8 cellular contexts compared by ENCODE assay signal in the genomic region with DNA sequence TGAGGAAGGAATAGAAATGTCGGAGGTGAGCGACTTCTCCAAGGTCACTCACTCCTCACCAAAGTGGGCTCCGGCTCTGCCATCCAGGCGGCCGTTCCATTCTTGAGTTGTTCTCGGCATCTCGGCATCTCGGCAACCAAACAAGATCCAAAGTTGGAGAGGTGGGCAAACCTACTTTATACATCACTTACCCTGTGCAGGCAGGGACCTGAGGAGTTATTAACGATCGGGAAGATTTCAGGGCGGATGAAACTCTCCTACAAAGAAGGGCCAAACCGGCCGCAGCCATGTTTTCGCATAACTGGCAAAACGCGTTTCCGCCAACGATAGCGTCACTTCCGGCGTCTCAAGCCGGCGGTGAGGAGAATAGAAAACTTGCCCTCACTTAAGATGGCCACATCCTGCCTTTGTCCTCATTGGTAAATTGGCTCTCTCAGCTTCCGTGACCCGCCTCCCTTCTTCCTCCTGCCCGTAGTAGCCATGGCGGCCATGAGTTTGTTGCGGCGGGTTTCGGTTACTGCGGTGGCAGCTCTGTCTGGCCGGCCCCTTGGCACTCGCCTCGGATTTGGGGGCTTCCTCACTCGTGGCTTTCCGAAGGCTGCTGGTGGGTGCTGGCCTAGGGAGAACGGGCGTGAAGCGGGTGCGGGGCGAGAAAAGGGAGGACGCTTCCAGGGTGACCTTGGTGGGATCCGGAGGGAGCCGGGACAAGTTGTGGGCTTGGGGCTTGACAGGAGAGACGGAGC. TPM values are rescaled to one million over a fixed set of nuclear protein-coding genes. Genes with fewer than 3 reads are reported as not detected.
A peak's percentile ranks its signal among the peaks of the same experiment; 100 is the strongest.
DNase-seq lines count a peak whose midpoint lies in the region; ATAC-seq and TF ChIP-seq lines count a peak whose summit lies in the region.

Gene MRPL47, minus strand, starts transcription at position 303 of the 743 bp plus-strand sequence. Its CDS starts 14 bp downstream, at position 289.
Gene NDUFB5, plus strand, starts transcription at position 459 of the 743 bp plus-strand sequence. Its CDS starts 22 bp downstream, at position 481.

- no peaks in the 10 kb centered on the region for H3K9me3 ChIP-seq in PC-9 (ENCODE audit: insufficient read depth, low read depth)

- H3K27ac ChIP-seq in PC-9, result peak within 1 kb of the TSS; percentile 76

- DNase-seq in DMS153 (lab: John Stamatoyannopoulos, UW), result peak; percentile 93
- DNase-seq in Jurkat, Clone E6-1 (ENCODE audit: low read depth, low spot score), result peak; percentile 95
- peak; percentile 90 to 95 for DNase-seq in PC-9
- peak; percentile 90 for DNase-seq in activated T-cell treated with anti-CD3 and anti-CD28 coated beads, Interleukin-2, amount 50 U/mL, for 1 hour
- peak; percentile 78 for DNase-seq in epithelial cell of proximal tubule (ENCODE audit: low read depth)
- DNase-seq in mucosa of gallbladder (ENCODE audit: low spot score), result peak; percentile 96
- peak; percentile 82 to 88 for DNase-seq in stimulated activated CD8-positive, alpha-beta memory T cell treated with anti-CD3 and anti-CD28 coated beads, Interleukin-4, amount 100 ng/mL, for 4 hours (ENCODE audit: low read depth in 2 of 2, low spot score in 1 of 2)

- no peaks in the 10 kb centered on the region for H3K27me3 ChIP-seq in PC-9 (ENCODE audit: insufficient read depth, low read depth)

- H3K36me3 ChIP-seq in PC-9 (ENCODE audit: low read depth), result peaks cover 31% of the 10 kb centered on the region

- CTCF ChIA-PET in PC-9 (lab: Charles Lee), result interaction anchor here (0.6 kb wide), 1 partner anchor 1308 kb away, joined by 9 read pairs; the partner anchor contains the start of gene FXR1

- POLR2A ChIA-PET in PC-9 (lab: Charles Lee; ENCODE audit: unreplicated experiment), result interaction anchor here (0.5 to 0.7 kb wide), 3 partner anchors 40 to 287 kb away, joined by 4 to 27 read pairs (median 5); no protein-coding TSS in a partner anchor

- intact Hi-C loops in PC-9 (cut with micrococcal nuclease; ENCODE audit: unreplicated experiment), result loop anchor here (1.0 to 2.0 kb wide), 3 partner anchors 42 to 257 kb away; partner anchors contain the start of genes ACTL6A, MFN1 and USP13

- H2AFZ ChIP-seq in PC-9, result peak within 1 kb of the TSS; percentile 94

- H3K4me3 ChIP-seq in Jurkat, Clone E6-1 (ENCODE audit: low read length), result peak within 1 kb of the TSS; percentile 81
- H3K4me3 ChIP-seq in PC-9 (peak within 1 kb of the TSS; percentile 94), epithelial cell of proximal tubule (ENCODE audit: low read depth, low read length) (peak within 1 kb of the TSS; percentile 68)

- peaks cover 24% of the 10 kb centered on the region for H3K4me1 ChIP-seq in PC-9 (replicated peaks; ENCODE audit: insufficient read depth)

- peak; percentile 97 for ATAC-seq in GM21619 (IDR thresholded peaks at IDR 0.05; ENCODE audit: unreplicated experiment)

- TF ChIP-seq CTCF in PC-9 (conservative IDR thresholded peaks at IDR 0.05) (no peak), epithelial cell of proximal tubule (conservative IDR thresholded peaks at IDR 0.05; ENCODE audit: low read depth, low read length) (no peak)

- H3K79me2 ChIP-seq in PC-9 (ENCODE audit: low read depth), result peaks cover 54% of the 10 kb centered on the region

- TSS peak; percentile 88 for BruUV-seq in PC-9 (replicated peaks; lab: Mats Ljungman, UMichigan)

- peak within 1 kb of the TSS; percentile 88 for H3K4me2 ChIP-seq in PC-9

- no peaks in the 10 kb centered on the region for H3F3A ChIP-seq in PC-9 (ENCODE audit: insufficient read depth, low read depth)

- H3K9me2 ChIP-seq in PC-9 (ENCODE audit: insufficient read depth), result no peaks in the 10 kb centered on the region

- no peaks in the 10 kb centered on the region for H4K20me1 ChIP-seq in PC-9 (ENCODE audit: insufficient read depth)

RNA-seq across cellular contexts. Expression of gene MRPL47, which starts in this region (rescaled TPM):
- 123 TPM for polyA plus RNA-seq in Jurkat, Clone E6-1 (2012; ENCODE audit: insufficient read depth, insufficient read length)
- 51.3 and 56.1 TPM in 2 replicates for total RNA-seq in PC-9 (2021)
- total RNA-seq in epithelial cell of proximal tubule, result 45.4 and 59.3 TPM in 2 replicates
- 22.4 TPM for total RNA-seq in mucosa of gallbladder

RNA-seq across cellular contexts. Expression of gene NDUFB5, which starts in this region (rescaled TPM):
- polyA plus RNA-seq in Jurkat, Clone E6-1 (2012; ENCODE audit: insufficient read depth, insufficient read length), result 141 TPM
- total RNA-seq in PC-9 (2021), result 121 and 128 TPM in 2 replicates
- 82.3 and 103 TPM in 2 replicates for total RNA-seq in epithelial cell of proximal tubule
- total RNA-seq in mucosa of gallbladder, result 103 TPM

Comparison
In these comparisons a context has a peak if more than half of its experiments do, and no peak if none do; other contexts are left out.
1. Peak in every context shown above with its lines: DNase-seq, ATAC-seq, H3K4me3 ChIP-seq and H3K27ac ChIP-seq.